In the genomic region with DNA sequence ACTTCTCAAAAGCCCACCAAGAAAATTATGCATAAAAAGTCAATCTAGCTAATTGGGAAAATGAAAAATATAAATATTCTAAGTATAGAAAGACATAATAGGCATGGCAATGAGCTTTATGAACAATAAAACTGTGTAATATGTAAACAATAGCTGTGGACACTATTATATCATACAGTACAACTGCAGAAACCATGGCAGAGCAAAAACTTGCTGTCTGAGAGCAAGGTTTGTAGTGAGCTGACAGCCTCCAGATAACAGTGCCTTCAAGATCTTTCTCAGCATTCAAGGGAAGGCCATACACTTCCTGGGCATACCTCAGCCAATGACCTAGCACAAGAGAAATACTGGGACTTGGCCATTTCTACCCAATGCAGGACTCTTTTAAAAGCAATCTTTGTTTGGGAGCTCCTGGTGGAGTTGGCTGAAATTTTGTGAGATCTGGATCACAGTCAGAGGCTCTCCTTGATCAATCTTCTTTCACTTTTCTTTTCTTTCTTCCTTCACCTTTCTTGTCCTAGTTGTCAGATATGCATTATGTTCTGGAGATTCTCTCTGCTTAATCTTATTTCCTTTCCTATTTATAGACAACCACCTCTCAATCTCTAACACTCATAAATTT, we compare ENCODE assay signal across 25 cellular contexts.
"Had no signal": no experiment of that assay in that cellular context is flagged by ENCODE, and none has a peak within 500 bp of the region (broad histone marks: within the 10 kb centered on the region; RNA-seq: fewer than 3 reads in every experiment).

No MANE protein-coding gene starts in this region.

- H3K9me3 ChIP-seq: breast epithelium, lower lobe of right lung, prostate gland, thyroid gland, upper lobe of right lung had no signal

- H3K4me3 Mint-ChIP-seq: activated CD4-positive, alpha-beta memory T cell treated with anti-CD3 and anti-CD28 coated beads for 36 hours; activated naive CD8-positive, alpha-beta T cell treated with anti-CD3 and anti-CD28 coated beads, Interleukin-2, amount 10 ng/mL, durations not matched to agents 7 days and 5 days; central memory CD8-positive, alpha-beta T cell; mesothelial cell of epicardium; naive thymus-derived CD8-positive, alpha-beta T cell; neural progenitor cell; T-helper 17 cell had no signal

- H3K27ac Mint-ChIP-seq: activated CD4-positive, alpha-beta memory T cell treated with anti-CD3 and anti-CD28 coated beads for 36 hours; activated naive CD8-positive, alpha-beta T cell treated with anti-CD3 and anti-CD28 coated beads, Interleukin-2, amount 10 ng/mL, durations not matched to agents 7 days and 5 days; mesothelial cell of epicardium; naive thymus-derived CD8-positive, alpha-beta T cell; neural progenitor cell; T-helper 17 cell had no signal

- H3K9ac ChIP-seq: neural progenitor cell had no signal

- H2AFZ ChIP-seq: neural progenitor cell had no signal

- H3K9me3 Mint-ChIP-seq: activated CD4-positive, alpha-beta memory T cell treated with anti-CD3 and anti-CD28 coated beads for 36 hours; activated naive CD8-positive, alpha-beta T cell treated with anti-CD3 and anti-CD28 coated beads, Interleukin-2, amount 10 ng/mL, durations not matched to agents 7 days and 5 days; central memory CD8-positive, alpha-beta T cell had no signal

- H3K27me3 ChIP-seq: breast epithelium, heart right ventricle, neural progenitor cell, spleen, thyroid gland, upper lobe of right lung had no signal

- H3K4me2 ChIP-seq: neural progenitor cell had no signal

- H3K36me3 Mint-ChIP-seq: activated CD4-positive, alpha-beta memory T cell treated with anti-CD3 and anti-CD28 coated beads for 36 hours; activated naive CD8-positive, alpha-beta T cell treated with anti-CD3 and anti-CD28 coated beads, Interleukin-2, amount 10 ng/mL, durations not matched to agents 7 days and 5 days; naive thymus-derived CD8-positive, alpha-beta T cell; neural progenitor cell had no signal

- H3K36me3 ChIP-seq: breast epithelium, heart right ventricle, lower lobe of right lung, neural progenitor cell, prostate gland, spleen, thyroid gland, upper lobe of right lung had no signal

- H3K4me3 ChIP-seq: breast epithelium, heart right ventricle, lower lobe of right lung, neural progenitor cell, prostate gland, spleen, thyroid gland, upper lobe of right lung had no signal

- H3K27me3 Mint-ChIP-seq: activated CD4-positive, alpha-beta memory T cell treated with anti-CD3 and anti-CD28 coated beads for 36 hours; activated naive CD8-positive, alpha-beta T cell treated with anti-CD3 and anti-CD28 coated beads, Interleukin-2, amount 10 ng/mL, durations not matched to agents 7 days and 5 days had no signal

- H3K4me1 ChIP-seq: breast epithelium, heart right ventricle, lower lobe of right lung, neural progenitor cell, spleen, thyroid gland, upper lobe of right lung had no signal

- DNase-seq: activated CD4-positive, alpha-beta memory T cell treated with anti-CD3 and anti-CD28 coated beads for 36 hours; activated CD4-positive, alpha-beta T cell treated with anti-CD3 and anti-CD28 coated beads for 48 hours; activated naive CD4-positive, alpha-beta T cell treated with Interleukin-2 at 50 U/mL for 16 hours; activated naive CD8-positive, alpha-beta T cell treated with anti-CD3 and anti-CD28 coated beads, Interleukin-2, amount 10 ng/mL, durations not matched to agents 7 days and 5 days; activated T-cell treated with anti-CD3 and anti-CD28 coated beads, Interleukin-2, amount 50 U/mL, for 48 hours; amniotic stem cell; effector memory CD4-positive, alpha-beta T cell; foreskin fibroblast; heart right ventricle; kidney; lower lobe of right lung; naive thymus-derived CD8-positive, alpha-beta T cell; spleen; stimulated activated CD4-positive, alpha-beta T cell treated with anti-CD3 and anti-CD28 coated beads, Interleukin-4, amount 100 ng/mL, for 24 hours; stimulated activated naive CD8-positive, alpha-beta T cell treated with anti-CD3 and anti-CD28 coated beads, Interleukin-15, Interleukin-2, amounts not matched to agents 100 U/mL and 50 U/mL, for 24 hours; T-helper 17 cell; thyroid gland; upper lobe of right lung had no signal

- H3K4me1 Mint-ChIP-seq: activated naive CD8-positive, alpha-beta T cell treated with anti-CD3 and anti-CD28 coated beads, Interleukin-2, amount 10 ng/mL, durations not matched to agents 7 days and 5 days; central memory CD8-positive, alpha-beta T cell; mesothelial cell of epicardium; naive thymus-derived CD8-positive, alpha-beta T cell; neural progenitor cell; T-helper 17 cell had no signal

- H3K27ac ChIP-seq: breast epithelium, heart right ventricle, lower lobe of right lung, neural progenitor cell, prostate gland, spleen, thyroid gland, upper lobe of right lung had no signal

- ATAC-seq: esophagus mucosa; heart right ventricle; left lobe of liver; lower lobe of right lung; naive thymus-derived CD8-positive, alpha-beta T cell; stimulated activated naive CD8-positive, alpha-beta T cell treated with anti-CD3 and anti-CD28 coated beads, Interleukin-15, Interleukin-2, amounts not matched to agents 100 U/mL and 50 U/mL, for 24 hours; T-helper 17 cell; upper lobe of right lung had no signal
